11 cellular contexts compared by ENCODE assay signal in genomic region chr3:129276385-129276784, GRCh38. TPM values are rescaled to one million over a fixed set of nuclear protein-coding genes. Genes with fewer than 3 reads are reported as not detected.
DNase-seq lines count a peak whose midpoint lies in the region; ATAC-seq, FAIRE-seq and TF ChIP-seq lines count a peak whose summit lies in the region.
"Had no signal": no experiment of that assay in that cellular context is flagged by ENCODE, and none has a peak within 500 bp of the region (broad histone marks: within the 10 kb centered on the region; RNA-seq: fewer than 3 reads in every experiment).

No MANE protein-coding gene starts in this region.

- no peak for TF ChIP-seq POLR2A in H54 (IDR thresholded peaks at IDR 0.05; ENCODE audit: low read depth, low read length)

- H3K27me3 ChIP-seq in ascending aorta = no peaks in the 10 kb centered on the region

- peaks cover 21% of the 10 kb centered on the region for H3K4me1 Mint-ChIP-seq in glutamatergic neuron (ENCODE audit: low read depth, unreplicated experiment)

- FAIRE-seq in H54 (lab: Jason Lieb, UNC) = no peak

- no peak overlapping the region for H3K4me3 Mint-ChIP-seq in glutamatergic neuron (ENCODE audit: unreplicated experiment)

- peak overlapping the region; percentile 55 for H3K27ac Mint-ChIP-seq in glutamatergic neuron (ENCODE audit: unreplicated experiment)

- peak; percentile 89 for ATAC-seq in GM18858 (IDR thresholded peaks at IDR 0.05; ENCODE audit: unreplicated experiment)
- peak; percentile 81 for ATAC-seq in GM21423 (IDR thresholded peaks at IDR 0.05; ENCODE audit: unreplicated experiment)
- ATAC-seq in HG03342 (IDR thresholded peaks at IDR 0.05; ENCODE audit: unreplicated experiment) = peak; percentile 82

- H3K4me1 ChIP-seq in ascending aorta = peaks cover 0 to 14% of the 10 kb centered on the region in 2 donors

- no peak overlapping the region for H3K27ac ChIP-seq in ascending aorta

- peaks cover 3% of the 10 kb centered on the region for H3K36me3 Mint-ChIP-seq in glutamatergic neuron (ENCODE audit: unreplicated experiment)

- DNase-seq in glutamatergic neuron = no peak
- DNase-seq in pons (ENCODE audit: low spot score) = no peak
- no peak for DNase-seq in H54 (ENCODE audit: insufficient read length, low spot score)
- no peak for DNase-seq in ascending aorta (ENCODE audit: low spot score in 2 of 2)
- DNase-seq in DMS79 treated with DMSO at 0.1 percent for 48 hours (lab: John Stamatoyannopoulos, UW) = no peak
- DNase-seq: effector CD4-positive, alpha-beta T cell; NCI-H2081 treated with DMSO at 0.1 percent for 48 hours; stimulated activated CD4-positive, alpha-beta T cell treated with anti-CD3 and anti-CD28 coated beads, Interleukin-4, amount 100 ng/mL, for 24 hours had no signal

- peaks cover 10% of the 10 kb centered on the region for H3K9me3 Mint-ChIP-seq in glutamatergic neuron (ENCODE audit: unreplicated experiment)

- intact Hi-C loops in ascending aorta (cut with DNase I) = no loop called here

- H3K36me3 ChIP-seq in ascending aorta = peaks cover 58 to 63% of the 10 kb centered on the region in 2 donors

- no peak overlapping the region for H3K4me3 ChIP-seq in ascending aorta

- peaks cover 2% of the 10 kb centered on the region for H3K27me3 Mint-ChIP-seq in glutamatergic neuron (ENCODE audit: unreplicated experiment)

- no peaks in the 10 kb centered on the region for H3K9me3 ChIP-seq in ascending aorta

- TF ChIP-seq CTCF in glutamatergic neuron (IDR thresholded peaks at IDR 0.05; ENCODE audit: partially characterized antibody, unreplicated experiment) (no peak), ascending aorta (IDR thresholded peaks at IDR 0.05) (no peak)

RNA-seq across cellular contexts. Expression of gene HMCES, which starts 2.3 kb away (rescaled TPM):
- total RNA-seq in glutamatergic neuron (ENCODE audit: unreplicated experiment) = 37.7 TPM
- 11.2 TPM for total RNA-seq in ascending aorta

RNA-seq across cellular contexts. Expression of gene COPG1, which starts 27.0 kb away (rescaled TPM):
- total RNA-seq in glutamatergic neuron (ENCODE audit: unreplicated experiment) (152 TPM), ascending aorta (224 TPM)
